27 cellular contexts compared by ENCODE assay signal in the genomic region with DNA sequence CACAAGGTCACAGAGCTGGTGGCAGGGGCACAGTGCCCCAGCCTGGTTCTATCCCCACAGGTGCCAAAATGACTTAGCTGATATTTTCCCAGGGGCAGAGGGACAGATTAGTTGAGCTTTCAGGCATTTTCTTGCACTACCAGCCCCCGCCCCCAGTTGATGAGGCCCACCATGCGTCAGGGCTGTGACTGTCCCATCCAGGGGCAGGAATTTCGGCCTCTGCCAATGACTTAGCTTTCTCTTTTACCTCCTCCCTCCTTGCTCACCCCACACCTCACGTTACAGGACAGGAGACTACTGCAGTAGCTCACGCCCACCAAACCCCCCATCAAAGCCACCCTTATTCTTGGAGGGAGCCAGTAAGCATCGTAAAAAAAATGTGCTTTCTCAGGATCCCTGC. TPM values are rescaled to one million over a fixed set of nuclear protein-coding genes. Genes with fewer than 3 reads are reported as not detected.
"Had no signal": no experiment of that assay in that cellular context is flagged by ENCODE, and none has a peak within 500 bp of the region (broad histone marks: within the 10 kb centered on the region; RNA-seq: fewer than 3 reads in every experiment).

No MANE protein-coding gene starts in this region.

- H3K4me1 ChIP-seq: ascending aorta had no signal

- H3K36me3 Mint-ChIP-seq: activated naive CD4-positive, alpha-beta T cell treated with anti-CD3 and anti-CD28 coated beads, Interleukin-2, amount 50 U/mL, for 72 hours; brain had no signal

- H3K9me3 Mint-ChIP-seq: activated naive CD4-positive, alpha-beta T cell treated with anti-CD3 and anti-CD28 coated beads, Interleukin-2, amount 50 U/mL, for 72 hours; activated naive CD8-positive, alpha-beta T cell treated with anti-CD3 and anti-CD28 coated beads, Interleukin-2, amount 50 U/mL, for 24 hours; activated T-helper 1 cell treated with anti-CD3 and anti-CD28 coated beads, Interleukin-12 subunit alpha, Interleukin-12 subunit beta, Interleukin-2, Interleukin-4 antibody, amounts not matched to agents 30 ng/mL and 10 ng/mL and 1 ng/mL, durations not matched to agents 14 hours and 24 hours and 36 hours; brain; central memory CD8-positive, alpha-beta T cell had no signal

- H3K4me2 ChIP-seq: SK-N-SH had no signal

- H3K9me3 ChIP-seq: ascending aorta, SK-N-SH had no signal

- H3K4me1 Mint-ChIP-seq: activated naive CD8-positive, alpha-beta T cell treated with anti-CD3 and anti-CD28 coated beads, Interleukin-2, amount 50 U/mL, for 24 hours; central memory CD8-positive, alpha-beta T cell had no signal

- H3K27me3 ChIP-seq: ascending aorta had no signal

- ATAC-seq: activated CD4-positive, CD25-positive, alpha-beta regulatory T cell treated with anti-CD3 and anti-CD28 coated beads, Interleukin-2, amount 50 U/mL, for 24 hours; activated CD8-positive, alpha-beta T cell treated with anti-CD3 and anti-CD28 coated beads, Interleukin-2, amount 10 ng/mL, durations not matched to agents 7 days and 5 days; activated naive CD4-positive, alpha-beta T cell treated with anti-CD3 and anti-CD28 coated beads, Interleukin-2, amount 50 U/mL, for 72 hours; activated naive CD8-positive, alpha-beta T cell treated with anti-CD3 and anti-CD28 coated beads, Interleukin-2, amount 50 U/mL, for 24 hours had no signal

- H3K4me3 Mint-ChIP-seq: activated CD8-positive, alpha-beta T cell treated with anti-CD3 and anti-CD28 coated beads, Interleukin-2, amount 10 ng/mL, durations not matched to agents 7 days and 5 days; activated naive CD8-positive, alpha-beta T cell treated with anti-CD3 and anti-CD28 coated beads, Interleukin-2, amount 50 U/mL, for 24 hours; activated T-helper 1 cell treated with anti-CD3 and anti-CD28 coated beads, Interleukin-12 subunit alpha, Interleukin-12 subunit beta, Interleukin-2, Interleukin-4 antibody, amounts not matched to agents 30 ng/mL and 10 ng/mL and 1 ng/mL, durations not matched to agents 14 hours and 24 hours and 36 hours; brain; central memory CD8-positive, alpha-beta T cell had no signal

- DNase-seq: activated CD4-positive, alpha-beta T cell treated with anti-CD3 and anti-CD28 coated beads for 48 hours; activated CD4-positive, alpha-beta T cell treated with anti-CD3 and anti-CD28 coated beads, Interleukin-2, amount 50 U/mL, for 4 hours; activated CD8-positive, alpha-beta memory T cell treated with anti-CD3 and anti-CD28 coated beads, Interleukin-2, amount 50 U/mL, for 48 hours; activated CD8-positive, alpha-beta T cell treated with anti-CD3 and anti-CD28 coated beads, Interleukin-2, amount 10 ng/mL, durations not matched to agents 7 days and 5 days; activated effector memory CD4-positive, alpha-beta T cell treated with anti-CD3 and anti-CD28 coated beads, Interleukin-2, amount 50 U/mL, for 16 hours; activated naive CD4-positive, alpha-beta T cell treated with Interleukin-2 at 50 U/mL for 16 hours; activated naive CD8-positive, alpha-beta T cell treated with anti-CD3 and anti-CD28 coated beads, Interleukin-2, amount 50 U/mL, for 24 hours; activated T-cell treated with anti-CD3 and anti-CD28 coated beads, Interleukin-2, amount 50 U/mL, for 1 hour; amniotic stem cell; MM.1S; NCI-H1105 treated with DMSO at 0.1 percent for 48 hours; NCI-H1436 treated with DMSO at 0.1 percent for 48 hours; NCI-H187; NCI-H2081; NCI-H524; NCI-H748 treated with DMSO at 0.1 percent for 48 hours; SK-N-SH; T-helper 1 cell; WERI-Rb-1 had no signal

- H3K9ac ChIP-seq: SK-N-SH had no signal

- H3K36me3 ChIP-seq: ascending aorta, WERI-Rb-1 had no signal

- H3K27ac ChIP-seq: ascending aorta, WERI-Rb-1 had no signal

- H3K27ac Mint-ChIP-seq: activated CD8-positive, alpha-beta T cell treated with anti-CD3 and anti-CD28 coated beads, Interleukin-2, amount 10 ng/mL, durations not matched to agents 7 days and 5 days; activated naive CD4-positive, alpha-beta T cell treated with anti-CD3 and anti-CD28 coated beads, Interleukin-2, amount 50 U/mL, for 72 hours; activated naive CD8-positive, alpha-beta T cell treated with anti-CD3 and anti-CD28 coated beads, Interleukin-2, amount 50 U/mL, for 24 hours; activated T-helper 1 cell treated with anti-CD3 and anti-CD28 coated beads, Interleukin-12 subunit alpha, Interleukin-12 subunit beta, Interleukin-2, Interleukin-4 antibody, amounts not matched to agents 30 ng/mL and 10 ng/mL and 1 ng/mL, durations not matched to agents 14 hours and 24 hours and 36 hours; brain had no signal

- H3K4me3 ChIP-seq: ascending aorta had no signal

RNA-seq across cellular contexts. Expression of a gene that starts 31.5 kb away (rescaled TPM):
- total RNA-seq: activated CD8-positive, alpha-beta T cell treated with anti-CD3 and anti-CD28 coated beads, Interleukin-2, amount 10 ng/mL, durations not matched to agents 7 days and 5 days; activated naive CD4-positive, alpha-beta T cell treated with anti-CD3 and anti-CD28 coated beads, Interleukin-2, amount 50 U/mL, for 72 hours; activated T-helper 1 cell treated with anti-CD3 and anti-CD28 coated beads, Interleukin-12 subunit alpha, Interleukin-12 subunit beta, Interleukin-2, Interleukin-4 antibody, amounts not matched to agents 30 ng/mL and 10 ng/mL and 1 ng/mL, durations not matched to agents 14 hours and 24 hours and 36 hours; RPMI7951; T-helper 2 cell treated with Interferon-gamma antibody and Interleukin-4, amounts not matched to agents 100 ng/mL and 5 ng/mL, for 36 hours had no signal
- polyA plus RNA-seq: SK-N-SH had no signal
